Comparison of ENCODE assay signal across 9 cellular contexts in genomic region chr2:174337337-174338154, GRCh38. TPM values are rescaled to one million over a fixed set of nuclear protein-coding genes. Genes with fewer than 3 reads are reported as not detected.
DNase-seq lines count a peak whose midpoint lies in the region; ATAC-seq and TF ChIP-seq lines count a peak whose summit lies in the region.
"Had no signal": no experiment of that assay in that cellular context is flagged by ENCODE, and none has a peak within 500 bp of the region (broad histone marks: within the 10 kb centered on the region; RNA-seq: fewer than 3 reads in every experiment).

No MANE protein-coding gene starts in this region.

- ATAC-seq in omental fat pad (ENCODE audit: low FRiP score) (no peak), GM19328 (IDR thresholded peaks at IDR 0.05; ENCODE audit: unreplicated experiment) (no peak)

- no peak for TF ChIP-seq CTCF in vagina (IDR thresholded peaks at IDR 0.05)
- TF ChIP-seq CTCF in omental fat pad (IDR thresholded peaks at IDR 0.05), result no peak

- H3K9me3 ChIP-seq in vagina, result no peaks in the 10 kb centered on the region

- H3K27ac ChIP-seq in vagina, result no peak overlapping the region

- H3K27me3 ChIP-seq in vagina, result peaks cover 30% of the 10 kb centered on the region

- no peak for TF ChIP-seq POLR2A in vagina (IDR thresholded peaks at IDR 0.05)

- intact Hi-C loops in activated T-helper 2 cell treated with anti-CD3 and anti-CD28 coated beads, Interferon-gamma antibody, Interleukin-2, Interleukin-4, amounts not matched to agents 10 μg/mL and 5 μg/mL and 100 μg/mL, durations not matched to agents 14 hours and 24 hours and 36 hours (cut with micrococcal nuclease), result loop anchor here (5.0 to 10.0 kb wide), 3 partner anchors 1740 to 1825 kb away; partner anchors contain the start of genes HOXD8 and HOXD9
- intact Hi-C loops in vagina (cut with DNase I), result loop anchor here (10.0 kb wide), 2 partner anchors 293 to 1747 kb away; partner anchors contain the start of gene EVX2

- peaks cover 4% of the 10 kb centered on the region for H3K36me3 Mint-ChIP-seq in IgD-negative memory B cell
- no peaks in the 10 kb centered on the region for H3K36me3 Mint-ChIP-seq in activated T-helper 2 cell treated with anti-CD3 and anti-CD28 coated beads, Interferon-gamma antibody, Interleukin-2, Interleukin-4, amounts not matched to agents 10 μg/mL and 5 μg/mL and 100 μg/mL, durations not matched to agents 14 hours and 24 hours and 36 hours (ENCODE audit: low read depth)

- H3K4me3 ChIP-seq in vagina, result peak overlapping the region; percentile 28 to 29

- peak; percentile 54 for DNase-seq in activated T-cell treated with anti-CD3 and anti-CD28 coated beads, Interleukin-2, amount 50 U/mL, for 1 hour
- DNase-seq in activated T-cell treated with anti-CD3 and anti-CD28 coated beads for 4 hours (no peak), iPS-NIHi11 (ENCODE audit: low spot score) (peak; percentile 32), vagina (ENCODE audit: extremely low spot score in 2 of 2) (no peak), omental fat pad (ENCODE audit: low spot score) (no peak)
- no peak for DNase-seq in activated T-helper 2 cell treated with anti-CD3 and anti-CD28 coated beads, Interferon-gamma antibody, Interleukin-2, Interleukin-4, amounts not matched to agents 10 μg/mL and 5 μg/mL and 100 μg/mL, durations not matched to agents 14 hours and 24 hours and 36 hours (ENCODE audit: low spot score)

- H3K4me1 ChIP-seq in vagina, result peaks cover 69% of the 10 kb centered on the region

- H3K4me1 Mint-ChIP-seq in IgD-negative memory B cell, result peaks cover 8 to 18% (median 13%) of the 10 kb centered on the region in 3 donors
- H3K4me1 Mint-ChIP-seq in activated T-helper 2 cell treated with anti-CD3 and anti-CD28 coated beads, Interferon-gamma antibody, Interleukin-2, Interleukin-4, amounts not matched to agents 10 μg/mL and 5 μg/mL and 100 μg/mL, durations not matched to agents 14 hours and 24 hours and 36 hours (ENCODE audit: low read depth), result peaks cover 32% of the 10 kb centered on the region

- no peaks in the 10 kb centered on the region for H3K36me3 ChIP-seq in vagina

- peak overlapping the region; percentile 66 to 94 (median 80) for H3K4me3 Mint-ChIP-seq in IgD-negative memory B cell
- peak overlapping the region; percentile 73 for H3K4me3 Mint-ChIP-seq in activated T-helper 2 cell treated with anti-CD3 and anti-CD28 coated beads, Interferon-gamma antibody, Interleukin-2, Interleukin-4, amounts not matched to agents 10 μg/mL and 5 μg/mL and 100 μg/mL, durations not matched to agents 14 hours and 24 hours and 36 hours (ENCODE audit: low read depth)

- peak overlapping the region; percentile 94 to 99 (median 95) for H3K27ac Mint-ChIP-seq in IgD-negative memory B cell
- H3K27ac Mint-ChIP-seq in activated T-helper 2 cell treated with anti-CD3 and anti-CD28 coated beads, Interferon-gamma antibody, Interleukin-2, Interleukin-4, amounts not matched to agents 10 μg/mL and 5 μg/mL and 100 μg/mL, durations not matched to agents 14 hours and 24 hours and 36 hours, result no peak overlapping the region

- H3K27me3 Mint-ChIP-seq in IgD-negative memory B cell, result peaks cover 46% of the 10 kb centered on the region
- peaks cover 56% of the 10 kb centered on the region for H3K27me3 Mint-ChIP-seq in activated T-helper 2 cell treated with anti-CD3 and anti-CD28 coated beads, Interferon-gamma antibody, Interleukin-2, Interleukin-4, amounts not matched to agents 10 μg/mL and 5 μg/mL and 100 μg/mL, durations not matched to agents 14 hours and 24 hours and 36 hours (ENCODE audit: low read depth)

- H3K9me3 Mint-ChIP-seq in IgD-negative memory B cell, result peaks cover 0 to 14% (median 0%) of the 10 kb centered on the region in 3 donors
- H3K9me3 Mint-ChIP-seq in activated T-helper 2 cell treated with anti-CD3 and anti-CD28 coated beads, Interferon-gamma antibody, Interleukin-2, Interleukin-4, amounts not matched to agents 10 μg/mL and 5 μg/mL and 100 μg/mL, durations not matched to agents 14 hours and 24 hours and 36 hours, result no peaks in the 10 kb centered on the region

RNA-seq across cellular contexts. Expression of gene SP9, which starts 2.8 kb away (rescaled TPM):
- polyA plus RNA-seq in IgD-negative memory B cell, result not detected
- total RNA-seq in activated T-helper 2 cell treated with anti-CD3 and anti-CD28 coated beads, Interferon-gamma antibody, Interleukin-2, Interleukin-4, amounts not matched to agents 10 μg/mL and 5 μg/mL and 100 μg/mL, durations not matched to agents 14 hours and 24 hours and 36 hours, result not detected in 2 replicates
- total RNA-seq in vagina, result not detected
- not detected for total RNA-seq in omental fat pad
- total RNA-seq: subcutaneous adipose tissue had no signal

RNA-seq across cellular contexts. Expression of gene SCRN3, which starts 58.0 kb away (rescaled TPM):
- 8.1 TPM for polyA plus RNA-seq in IgD-negative memory B cell
- 17.3 and 17.4 TPM in 2 replicates for total RNA-seq in activated T-helper 2 cell treated with anti-CD3 and anti-CD28 coated beads, Interferon-gamma antibody, Interleukin-2, Interleukin-4, amounts not matched to agents 10 μg/mL and 5 μg/mL and 100 μg/mL, durations not matched to agents 14 hours and 24 hours and 36 hours
- 15.7 TPM for total RNA-seq in vagina
- 10 to 100 TPM in 3 of 4 donors, 1 to 10 TPM in 1; 9.5 to 24.7 (median 18.0) TPM for total RNA-seq in omental fat pad

Comparison
In these comparisons a context has a peak if more than half of its experiments do, and no peak if none do; other contexts are left out.
1. DNase-seq: peak in activated T-cell treated with anti-CD3 and anti-CD28 coated beads, Interleukin-2, amount 50 U/mL, for 1 hour (single experiment) and iPS-NIHi11 (single experiment); none in activated T-cell treated with anti-CD3 and anti-CD28 coated beads for 4 hours (single experiment), activated T-helper 2 cell treated with anti-CD3 and anti-CD28 coated beads, Interferon-gamma antibody, Interleukin-2, Interleukin-4, amounts not matched to agents 10 μg/mL and 5 μg/mL and 100 μg/mL, durations not matched to agents 14 hours and 24 hours and 36 hours (single experiment), vagina (0 of 2) and omental fat pad (single experiment).